9 cellular contexts compared by ENCODE assay signal in the genomic region with DNA sequence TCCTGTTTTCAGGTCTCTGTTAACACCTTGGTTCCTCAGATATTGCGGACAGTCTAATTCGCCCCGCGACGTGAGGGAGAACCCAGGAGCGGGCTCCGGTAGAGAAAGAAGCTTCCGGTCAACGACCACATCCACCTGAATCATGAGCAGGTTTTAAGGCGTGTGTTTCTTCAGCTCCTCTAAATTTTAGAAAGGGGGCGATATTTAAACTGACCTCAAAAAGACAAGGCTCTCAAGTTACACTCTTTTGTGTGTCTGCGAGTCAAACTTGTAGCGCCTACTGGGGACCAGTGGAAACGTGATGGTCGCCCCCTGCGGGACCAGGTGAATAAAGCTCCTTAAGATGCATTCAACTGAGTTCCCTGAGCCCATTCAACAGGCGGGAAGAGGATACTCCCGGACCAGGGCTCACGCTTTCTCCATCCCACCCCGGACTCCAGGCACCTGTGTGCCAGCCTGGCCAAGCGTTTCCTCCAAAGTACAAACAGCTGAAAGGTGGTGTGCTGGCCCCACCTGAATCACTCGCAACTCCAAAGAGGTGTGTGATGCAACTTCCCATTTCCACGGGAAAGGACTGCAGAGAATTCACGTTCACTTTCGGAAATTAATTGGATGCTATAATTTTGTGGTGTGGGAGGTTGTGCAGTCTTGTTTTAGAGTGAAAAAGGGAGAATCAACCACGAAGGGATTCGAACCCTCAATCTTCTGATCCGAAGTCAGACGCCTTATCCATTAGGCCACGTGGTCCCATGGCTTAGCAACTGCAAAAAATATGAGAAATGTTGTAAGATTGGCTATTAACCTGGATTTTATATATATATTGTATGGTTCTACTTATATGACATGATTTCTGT. TPM values are rescaled to one million over a fixed set of nuclear protein-coding genes. Genes with fewer than 3 reads are reported as not detected.
DNase-seq lines count a peak whose midpoint lies in the region; ATAC-seq and TF ChIP-seq lines count a peak whose summit lies in the region.
"Had no signal": no experiment of that assay in that cellular context is flagged by ENCODE, and none has a peak within 500 bp of the region (broad histone marks: within the 10 kb centered on the region; RNA-seq: fewer than 3 reads in every experiment).

No MANE protein-coding gene starts in this region.

- H3K4me1 Mint-ChIP-seq in mesothelial cell of epicardium, result peaks cover 29% of the 10 kb centered on the region

- peak overlapping the region; percentile 84 for H3K4me3 Mint-ChIP-seq in mesothelial cell of epicardium

- H3K36me3 Mint-ChIP-seq in mesothelial cell of epicardium, result no peaks in the 10 kb centered on the region

- TF ChIP-seq CTCF in GM10248 (IDR thresholded peaks at IDR 0.05; ENCODE audit: control extremely low read depth, extremely low read depth, low read depth, missing control alignments) (peak; percentile 52), mesothelial cell of epicardium (IDR thresholded peaks at IDR 0.05; ENCODE audit: unreplicated experiment) (peak; percentile 66)

- ATAC-seq in HG02973 (IDR thresholded peaks at IDR 0.05; ENCODE audit: unreplicated experiment), result peak; percentile 56
- no peak for ATAC-seq in GM21737 (IDR thresholded peaks at IDR 0.05; ENCODE audit: unreplicated experiment)

- peaks cover 6% of the 10 kb centered on the region for H3K9me3 Mint-ChIP-seq in mesothelial cell of epicardium

- POLR2A ChIA-PET in GM10248 (lab: Yijun Ruan, JAX), result interaction anchor here (0.9 kb wide), 1 partner anchor 649 kb away, joined by 4 read pairs; a partner anchor contains a TSS

- DNase-seq in GM10248 (ENCODE audit: extremely low spot score) (peak; percentile 71), NCI-H2227 (lab: John Stamatoyannopoulos, UW; ENCODE audit: unreplicated experiment) (peak; percentile 90), dedifferentiated amniotic fluid mesenchymal stem cell (ENCODE audit: extremely low spot score) (peak; percentile 87), mesothelial cell of epicardium (ENCODE audit: low spot score in 2 of 2, unreplicated experiment in 2 of 2) (peak; percentile 55 to 82), stromal cell of bone marrow (ENCODE audit: low read depth) (peak; percentile 21)
- peak; percentile 49 for DNase-seq in activated CD4-positive, CD25-positive, alpha-beta regulatory T cell treated with anti-CD3 and anti-CD28 coated beads, Interleukin-2, amount 50 U/mL, for 72 hours

- H3K27ac Mint-ChIP-seq in mesothelial cell of epicardium, result peak overlapping the region; percentile 96

- H3K27me3 Mint-ChIP-seq in mesothelial cell of epicardium (ENCODE audit: low read depth), result peaks cover 10% of the 10 kb centered on the region

- CTCF ChIA-PET in GM10248 (lab: Yijun Ruan, JAX), result interaction anchor here (0.7 to 1.6 kb wide), 6 partner anchors 10 to 68 kb away, joined by 3 read pairs; no protein-coding TSS in a partner anchor

RNA-seq across cellular contexts. Expression of gene GPX5, which starts 17.0 kb away (rescaled TPM):
- total RNA-seq in mesothelial cell of epicardium, result not detected in 3 replicates
- total RNA-seq: skeletal muscle tissue had no signal

RNA-seq across cellular contexts. Expression of gene GPX6, which starts 27.1 kb away (rescaled TPM):
- not detected in 3 replicates for total RNA-seq in mesothelial cell of epicardium
- total RNA-seq: skeletal muscle tissue had no signal

Comparison
In these comparisons a context has a peak if more than half of its experiments do, and no peak if none do; other contexts are left out.
1. DNase-seq: peak in every context shown above with its lines; median percentile 90 in NCI-H2227; 87 in dedifferentiated amniotic fluid mesenchymal stem cell; 71 in GM10248; 68 in mesothelial cell of epicardium; 49 in activated CD4-positive, CD25-positive, alpha-beta regulatory T cell treated with anti-CD3 and anti-CD28 coated beads, Interleukin-2, amount 50 U/mL, for 72 hours; 21 in stromal cell of bone marrow.